ENCODE assay signal across 25 cellular contexts in genomic region chr22:45735273-45735672, GRCh38.
"Had no signal": no experiment of that assay in that cellular context is flagged by ENCODE, and none has a peak within 500 bp of the region (broad histone marks: within the 10 kb centered on the region; RNA-seq: fewer than 3 reads in every experiment).

No MANE protein-coding gene starts in this region.

- H3K9me3 ChIP-seq: colonic mucosa, esophagus muscularis mucosa, esophagus squamous epithelium, gastrocnemius medialis, gastroesophageal sphincter, heart left ventricle, heart right ventricle had no signal

- H3K4me3 ChIP-seq: colonic mucosa, coronary artery, dorsolateral prefrontal cortex, esophagus muscularis mucosa, esophagus squamous epithelium, gastrocnemius medialis, gastroesophageal sphincter, heart left ventricle, heart right ventricle, hepatocyte had no signal

- H3K27me3 ChIP-seq: colonic mucosa, dorsolateral prefrontal cortex, esophagus muscularis mucosa, esophagus squamous epithelium, foreskin keratinocyte, gastrocnemius medialis, gastroesophageal sphincter, heart left ventricle, heart right ventricle, hepatocyte had no signal

- H3K4me1 ChIP-seq: colonic mucosa, gastrocnemius medialis, gastroesophageal sphincter had no signal

- DNase-seq: colonic mucosa; cortex of kidney; dermis blood vessel endothelial cell; dorsolateral prefrontal cortex; effector CD4-positive, alpha-beta T cell; effector CD8-positive, alpha-beta T cell; effector memory CD4-positive, alpha-beta T cell; effector memory CD8-positive, alpha-beta T cell; endodermal cell; erythroblast; esophagus squamous epithelium; foreskin fibroblast; foreskin keratinocyte; foreskin melanocyte; gastrocnemius medialis; glutamatergic neuron; head of caudate nucleus; heart left ventricle; heart right ventricle had no signal

- H3K4me2 ChIP-seq: hepatocyte had no signal

- H3K27ac ChIP-seq: colonic mucosa, coronary artery, dorsolateral prefrontal cortex, epithelial cell of prostate, esophagus muscularis mucosa, esophagus squamous epithelium, foreskin keratinocyte, gastrocnemius medialis, gastroesophageal sphincter, heart left ventricle, heart right ventricle, hepatocyte had no signal

- H2AFZ ChIP-seq: hepatocyte had no signal

- ATAC-seq: effector memory CD8-positive, alpha-beta T cell; esophagus mucosa; foreskin keratinocyte; gastrocnemius medialis; gastroesophageal sphincter; heart left ventricle; heart right ventricle had no signal
